In the genomic region with DNA sequence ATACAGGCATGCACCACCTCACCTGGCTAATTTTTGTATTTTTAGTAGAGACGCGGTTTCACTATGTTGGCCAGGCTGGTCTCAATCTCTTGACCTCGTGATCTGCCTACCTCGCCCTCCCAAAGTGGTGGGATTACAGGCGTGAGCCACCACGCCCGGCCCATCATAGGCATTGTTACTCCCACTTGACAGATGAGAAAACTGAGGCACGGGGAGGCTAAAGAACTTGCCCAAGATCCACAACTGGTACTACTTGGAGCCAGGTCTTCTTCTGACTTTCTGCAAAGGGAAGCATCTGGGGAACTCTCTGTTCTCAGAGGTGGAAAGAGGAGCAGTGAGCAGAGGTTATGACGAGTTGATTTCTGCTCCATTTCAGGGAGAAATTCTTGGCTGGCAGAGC, we compare ENCODE assay signal across 9 cellular contexts. TPM values are rescaled to one million over a fixed set of nuclear protein-coding genes. Genes with fewer than 3 reads are reported as not detected.
"Had no signal": no experiment of that assay in that cellular context is flagged by ENCODE, and none has a peak within 500 bp of the region (broad histone marks: within the 10 kb centered on the region; RNA-seq: fewer than 3 reads in every experiment).

No MANE protein-coding gene starts in this region.

RNA-seq across cellular contexts. Expression of a gene that starts 29.0 kb away (rescaled TPM):
- total RNA-seq: activated CD4-positive, alpha-beta memory T cell treated with anti-CD3 and anti-CD28 coated beads, Interleukin-2, amount 10 ng/mL, durations not matched to agents 7 days and 5 days; activated CD4-positive, alpha-beta T cell treated with anti-CD3 and anti-CD28 coated beads, Interleukin-2, amount 10 ng/mL, durations not matched to agents 7 days and 5 days; esophagus mucosa; mammary epithelial cell; psoas muscle; SJSA1; smooth muscle cell; T-helper 2 cell treated with Interferon-gamma antibody and Interleukin-4, amounts not matched to agents 100 ng/mL and 5 ng/mL, for 36 hours; urinary bladder had no signal
- polyA plus RNA-seq: mammary epithelial cell had no signal

RNA-seq across cellular contexts. Expression of a gene that starts 31.7 kb away (rescaled TPM):
- total RNA-seq: activated CD4-positive, alpha-beta T cell treated with anti-CD3 and anti-CD28 coated beads, Interleukin-2, amount 10 ng/mL, durations not matched to agents 7 days and 5 days had no signal
